In the genomic region with DNA sequence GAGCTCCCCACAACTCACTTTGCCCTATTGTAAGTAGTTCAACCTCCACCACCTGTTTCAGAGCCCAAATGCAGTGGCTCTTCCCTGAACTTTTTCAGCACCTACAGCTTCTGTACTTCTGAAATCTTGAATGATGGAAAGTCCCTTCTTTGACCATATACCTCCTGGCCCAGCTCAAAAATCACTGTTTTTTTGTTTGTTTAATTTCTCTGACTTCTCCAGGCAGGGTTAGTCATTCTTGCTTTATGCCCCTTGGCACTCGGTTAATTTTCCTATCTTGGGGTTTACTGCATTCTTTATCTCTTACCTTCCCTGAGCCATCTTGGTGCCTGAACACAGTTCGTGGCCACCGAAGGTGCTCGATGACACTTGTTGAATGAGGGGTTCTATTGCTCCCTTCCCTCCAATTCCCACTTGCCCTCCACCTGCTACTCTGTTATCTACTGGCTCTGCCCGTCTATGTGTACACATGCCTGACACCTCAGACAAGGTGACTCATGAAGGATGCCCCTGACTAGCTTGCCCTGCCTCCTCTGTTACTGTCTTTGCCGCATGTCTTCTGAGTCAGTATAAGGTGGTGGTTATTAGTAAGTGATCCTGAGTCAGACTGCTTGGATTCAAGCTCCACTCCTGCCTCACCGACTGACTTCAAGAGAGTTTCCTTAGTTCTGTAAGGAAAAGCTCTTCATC, we compare ENCODE assay signal across 1 cellular context.
TF ChIP-seq lines count a peak whose summit lies in the region.

No MANE protein-coding gene starts in this region.

TF ChIP-seq in HepG2, 621 proteins besides CTCF, POLR2A, EP300 and RAD21:
- TF ChIP-seq, protein P1, sequence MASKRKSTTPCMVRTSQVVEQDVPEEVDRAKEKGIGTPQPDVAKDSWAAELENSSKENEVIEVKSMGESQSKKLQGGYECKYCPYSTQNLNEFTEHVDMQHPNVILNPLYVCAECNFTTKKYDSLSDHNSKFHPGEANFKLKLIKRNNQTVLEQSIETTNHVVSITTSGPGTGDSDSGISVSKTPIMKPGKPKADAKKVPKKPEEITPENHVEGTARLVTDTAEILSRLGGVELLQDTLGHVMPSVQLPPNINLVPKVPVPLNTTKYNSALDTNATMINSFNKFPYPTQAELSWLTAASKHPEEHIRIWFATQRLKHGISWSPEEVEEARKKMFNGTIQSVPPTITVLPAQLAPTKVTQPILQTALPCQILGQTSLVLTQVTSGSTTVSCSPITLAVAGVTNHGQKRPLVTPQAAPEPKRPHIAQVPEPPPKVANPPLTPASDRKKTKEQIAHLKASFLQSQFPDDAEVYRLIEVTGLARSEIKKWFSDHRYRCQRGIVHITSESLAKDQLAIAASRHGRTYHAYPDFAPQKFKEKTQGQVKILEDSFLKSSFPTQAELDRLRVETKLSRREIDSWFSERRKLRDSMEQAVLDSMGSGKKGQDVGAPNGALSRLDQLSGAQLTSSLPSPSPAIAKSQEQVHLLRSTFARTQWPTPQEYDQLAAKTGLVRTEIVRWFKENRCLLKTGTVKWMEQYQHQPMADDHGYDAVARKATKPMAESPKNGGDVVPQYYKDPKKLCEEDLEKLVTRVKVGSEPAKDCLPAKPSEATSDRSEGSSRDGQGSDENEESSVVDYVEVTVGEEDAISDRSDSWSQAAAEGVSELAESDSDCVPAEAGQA (IDR thresholded peaks at IDR 0.05; ENCODE audit: low read depth), result no peak
- TF ChIP-seq, protein P1 (CRISPR knock-in tag; IDR thresholded peaks at IDR 0.05; ENCODE audit: borderline replicate concordance), result no peak
- TF ChIP-seq FOSL2 (CRISPR knock-in tag; IDR thresholded peaks at IDR 0.05), result peak; percentile 86
- no peak for TF ChIP-seq PAF1 (CRISPR knock-in tag; IDR thresholded peaks at IDR 0.05)
- no peak for TF ChIP-seq FOXA1 (IDR thresholded peaks at IDR 0.05)
- TF ChIP-seq FOXA1 (CRISPR knock-in tag; IDR thresholded peaks at IDR 0.05), result peak; percentile 55; the same call in 1 of the 2 replicates
- TF ChIP-seq, protein P2, sequence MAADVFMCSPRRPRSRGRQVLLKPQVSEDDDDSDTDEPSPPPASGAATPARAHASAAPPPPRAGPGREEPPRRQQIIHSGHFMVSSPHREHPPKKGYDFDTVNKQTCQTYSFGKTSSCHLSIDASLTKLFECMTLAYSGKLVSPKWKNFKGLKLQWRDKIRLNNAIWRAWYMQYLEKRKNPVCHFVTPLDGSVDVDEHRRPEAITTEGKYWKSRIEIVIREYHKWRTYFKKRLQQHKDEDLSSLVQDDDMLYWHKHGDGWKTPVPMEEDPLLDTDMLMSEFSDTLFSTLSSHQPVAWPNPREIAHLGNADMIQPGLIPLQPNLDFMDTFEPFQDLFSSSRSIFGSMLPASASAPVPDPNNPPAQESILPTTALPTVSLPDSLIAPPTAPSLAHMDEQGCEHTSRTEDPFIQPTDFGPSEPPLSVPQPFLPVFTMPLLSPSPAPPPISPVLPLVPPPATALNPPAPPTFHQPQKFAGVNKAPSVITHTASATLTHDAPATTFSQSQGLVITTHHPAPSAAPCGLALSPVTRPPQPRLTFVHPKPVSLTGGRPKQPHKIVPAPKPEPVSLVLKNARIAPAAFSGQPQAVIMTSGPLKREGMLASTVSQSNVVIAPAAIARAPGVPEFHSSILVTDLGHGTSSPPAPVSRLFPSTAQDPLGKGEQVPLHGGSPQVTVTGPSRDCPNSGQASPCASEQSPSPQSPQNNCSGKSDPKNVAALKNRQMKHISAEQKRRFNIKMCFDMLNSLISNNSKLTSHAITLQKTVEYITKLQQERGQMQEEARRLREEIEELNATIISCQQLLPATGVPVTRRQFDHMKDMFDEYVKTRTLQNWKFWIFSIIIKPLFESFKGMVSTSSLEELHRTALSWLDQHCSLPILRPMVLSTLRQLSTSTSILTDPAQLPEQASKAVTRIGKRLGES (CRISPR knock-in tag; IDR thresholded peaks at IDR 0.05; ENCODE audit: borderline replicate concordance), result no peak
- peak; percentile 54; the same call in 1 of the 2 replicates for TF ChIP-seq TBX3 (IDR thresholded peaks at IDR 0.05; ENCODE audit: borderline replicate concordance)
- TF ChIP-seq, protein P3, sequence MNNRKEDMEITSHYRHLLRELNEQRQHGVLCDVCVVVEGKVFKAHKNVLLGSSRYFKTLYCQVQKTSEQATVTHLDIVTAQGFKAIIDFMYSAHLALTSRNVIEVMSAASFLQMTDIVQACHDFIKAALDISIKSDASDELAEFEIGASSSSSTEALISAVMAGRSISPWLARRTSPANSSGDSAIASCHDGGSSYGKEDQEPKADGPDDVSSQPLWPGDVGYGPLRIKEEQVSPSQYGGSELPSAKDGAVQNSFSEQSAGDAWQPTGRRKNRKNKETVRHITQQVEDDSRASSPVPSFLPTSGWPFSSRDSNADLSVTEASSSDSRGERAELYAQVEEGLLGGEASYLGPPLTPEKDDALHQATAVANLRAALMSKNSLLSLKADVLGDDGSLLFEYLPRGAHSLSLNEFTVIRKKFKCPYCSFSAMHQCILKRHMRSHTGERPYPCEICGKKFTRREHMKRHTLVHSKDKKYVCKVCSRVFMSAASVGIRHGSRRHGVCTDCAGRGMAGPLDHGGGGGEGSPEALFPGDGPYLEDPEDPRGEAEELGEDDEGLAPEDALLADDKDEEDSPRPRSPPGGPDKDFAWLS (CRISPR knock-in tag; IDR thresholded peaks at IDR 0.05; ENCODE audit: borderline replicate concordance), result no peak
- TF ChIP-seq ZNF7 (CRISPR knock-in tag; IDR thresholded peaks at IDR 0.05), result 0 out of 2 replicates have a peak, but pooled peaks have one; percentile 33
- peak; percentile 65 for TF ChIP-seq FOXA3 (CRISPR knock-in tag; IDR thresholded peaks at IDR 0.05)
TF ChIP-seq in HepG2: peak in this region for 5.
